8 cellular contexts compared by ENCODE assay signal in genomic region chr10:86261933-86262665, GRCh38.
DNase-seq lines count a peak whose midpoint lies in the region; ATAC-seq, FAIRE-seq and TF ChIP-seq lines count a peak whose summit lies in the region.

No MANE protein-coding gene starts in this region.

- CTCF ChIA-PET in GM10248 (lab: Yijun Ruan, JAX): interaction anchor here (1.0 to 1.6 kb wide), 2 partner anchors 9 to 116 kb away, joined by 3 to 5 read pairs; no protein-coding TSS in a partner anchor

- H3K36me3 ChIP-seq in OCI-LY1 (ENCODE audit: insufficient read depth, low read length): no peaks in the 10 kb centered on the region

- intact Hi-C loops in left ventricle myocardium superior (cut with micrococcal nuclease): no loop called here

- no peaks in the 10 kb centered on the region for H3K9me2 ChIP-seq in OCI-LY1 (ENCODE audit: low read depth, low read length)

- H3K27me3 ChIP-seq in OCI-LY1 (ENCODE audit: insufficient read depth, low read length): peaks cover 4% of the 10 kb centered on the region; the same call in 1 of the 2 replicates

- no peak overlapping the region for H3K27ac Mint-ChIP-seq in T-helper 2 cell treated with Interferon-gamma antibody and Interleukin-4, amounts not matched to agents 5 μg/mL and 100 μg/mL, for 36 hours

- H3K4me3 ChIP-seq in OCI-LY1 (ENCODE audit: low read depth, low read length, poor library complexity, severe bottlenecking): no peak overlapping the region

- no peak for FAIRE-seq in frontal cortex (lab: Jason Lieb, UNC)

- peak; percentile 66 for ATAC-seq in HG02870 (IDR thresholded peaks at IDR 0.05; ENCODE audit: unreplicated experiment)
- ATAC-seq in left ventricle myocardium superior: peak; percentile 68

- H3K9me3 ChIP-seq in OCI-LY1 (ENCODE audit: low read length): no peaks in the 10 kb centered on the region

- no peak overlapping the region for H3K4me2 ChIP-seq in OCI-LY1 (ENCODE audit: low read length)

- no peak overlapping the region for H2AFZ ChIP-seq in OCI-LY1 (ENCODE audit: low read length)

- no peaks in the 10 kb centered on the region for H3K79me2 ChIP-seq in OCI-LY1 (ENCODE audit: insufficient read depth, low read length)

- H3F3A ChIP-seq in OCI-LY1 (ENCODE audit: insufficient read depth, low read length): no peaks in the 10 kb centered on the region

- POLR2A ChIA-PET in GM10248 (lab: Yijun Ruan, JAX): no interaction called here

- TF ChIP-seq CTCF in GM10248 (IDR thresholded peaks at IDR 0.05; ENCODE audit: control extremely low read depth, extremely low read depth, low read depth, missing control alignments) (peak; percentile 47), OCI-LY1 (IDR thresholded peaks at IDR 0.05; ENCODE audit: low read length) (peak; percentile 54)

- no peak overlapping the region for H3K27ac ChIP-seq in OCI-LY1 (ENCODE audit: low read depth, low read length, poor library complexity, severe bottlenecking)

- no peaks in the 10 kb centered on the region for H4K20me1 ChIP-seq in OCI-LY1 (ENCODE audit: insufficient read depth, low read length)

- H3K4me1 Mint-ChIP-seq in T-helper 2 cell treated with Interferon-gamma antibody and Interleukin-4, amounts not matched to agents 5 μg/mL and 100 μg/mL, for 36 hours (ENCODE audit: low read depth): no peaks in the 10 kb centered on the region

- H3K4me1 ChIP-seq in OCI-LY1 (ENCODE audit: insufficient read depth, low read length, severe bottlenecking): no peaks in the 10 kb centered on the region

- no peaks in the 10 kb centered on the region for H3K9me3 Mint-ChIP-seq in T-helper 2 cell treated with Interferon-gamma antibody and Interleukin-4, amounts not matched to agents 5 μg/mL and 100 μg/mL, for 36 hours

- H3K4me3 Mint-ChIP-seq in T-helper 2 cell treated with Interferon-gamma antibody and Interleukin-4, amounts not matched to agents 5 μg/mL and 100 μg/mL, for 36 hours: no peak overlapping the region

- H3K27me3 Mint-ChIP-seq in T-helper 2 cell treated with Interferon-gamma antibody and Interleukin-4, amounts not matched to agents 5 μg/mL and 100 μg/mL, for 36 hours (ENCODE audit: low read depth): peaks cover 24% of the 10 kb centered on the region

- H3K9ac ChIP-seq in OCI-LY1 (ENCODE audit: low read length): no peak overlapping the region

- H3K36me3 Mint-ChIP-seq in T-helper 2 cell treated with Interferon-gamma antibody and Interleukin-4, amounts not matched to agents 5 μg/mL and 100 μg/mL, for 36 hours (ENCODE audit: low read depth): no peaks in the 10 kb centered on the region

- peak; percentile 82 for DNase-seq in 8988T
- DNase-seq in GM10248 (ENCODE audit: extremely low spot score): peak; percentile 70
- no peak for DNase-seq in left ventricle myocardium superior
- peak; percentile 80 for DNase-seq in superior temporal gyrus (ENCODE audit: extremely low spot score)
- DNase-seq in T-helper 2 cell treated with Interferon-gamma antibody and Interleukin-4, amounts not matched to agents 5 μg/mL and 100 μg/mL, for 36 hours (ENCODE audit: low spot score): no peak
- DNase-seq in frontal cortex (ENCODE audit: low spot score in 2 of 2): no peak

Comparison
In these comparisons a context has a peak if more than half of its experiments do, and no peak if none do; other contexts are left out.
1. DNase-seq: peak in 8988T (single experiment), GM10248 (single experiment) and superior temporal gyrus (single experiment); none in left ventricle myocardium superior (single experiment), T-helper 2 cell treated with Interferon-gamma antibody and Interleukin-4, amounts not matched to agents 5 μg/mL and 100 μg/mL, for 36 hours (single experiment) and frontal cortex (0 of 2).